Comparison of ENCODE assay signal across 25 cellular contexts in the genomic region with DNA sequence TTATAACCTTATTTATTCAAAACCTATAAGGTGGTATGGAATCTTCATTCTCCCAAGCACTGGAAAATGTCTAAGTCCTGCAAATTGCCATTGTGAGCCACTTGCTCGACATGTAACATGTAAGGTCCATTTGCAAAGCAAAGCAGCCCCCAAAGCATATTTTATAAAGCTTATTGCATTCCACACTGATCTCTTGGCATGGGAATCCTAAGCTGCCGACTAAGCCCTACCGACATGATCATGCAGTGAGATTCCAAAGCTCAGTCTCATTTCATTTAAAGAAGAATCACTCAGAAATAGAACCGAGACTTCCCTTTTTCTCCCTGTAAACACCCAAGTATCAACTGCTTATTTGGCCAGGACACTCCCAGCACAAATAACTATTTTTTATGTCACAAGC.
"Had no signal": no experiment of that assay in that cellular context is flagged by ENCODE, and none has a peak within 500 bp of the region (broad histone marks: within the 10 kb centered on the region; RNA-seq: fewer than 3 reads in every experiment).

No MANE protein-coding gene starts in this region.

- H3K27ac ChIP-seq: colonic mucosa, esophagus squamous epithelium, pancreas, right lobe of liver, stomach, thyroid gland, vagina had no signal

- H3K36me3 ChIP-seq: colonic mucosa, esophagus squamous epithelium, pancreas, right lobe of liver, stomach, thyroid gland, vagina had no signal

- DNase-seq: colonic mucosa; effector memory CD4-positive, alpha-beta T cell; esophagus squamous epithelium; foreskin melanocyte; glutamatergic neuron; hypothalamus; immature natural killer cell; mucosa of descending colon; naive B cell; occipital lobe; pancreas; retina; right lobe of liver; stimulated activated CD4-positive, alpha-beta T cell treated with anti-CD3 and anti-CD28 coated beads, Interleukin-2, amount 100 ng/mL, for 24 hours; stimulated activated CD4-positive, alpha-beta T cell treated with anti-CD3 and anti-CD28 coated beads, Interleukin-4, amount 100 ng/mL, for 24 hours; stimulated activated naive CD4-positive, alpha-beta T cell treated with Interleukin-2 at 50 U/mL for 16 hours; stomach; thyroid gland; trophoblast cell had no signal

- H3K4me1 ChIP-seq: colonic mucosa, esophagus squamous epithelium, pancreas, right lobe of liver, stomach, thyroid gland, vagina had no signal

- H3K4me3 Mint-ChIP-seq: dendritic cell treated with granulocyte-macrophage colony-stimulating factor and Interleukin-4, amounts not matched to agents 40 ng/mL and 50 ng/mL, for 4 days; immature natural killer cell; memory B cell; naive B cell; natural killer cell treated with Interleukin-12 subunit alpha and Interleukin-12 subunit beta and Interleukin-15 and Interleukin-18, amount 100 ng/mL, for 72 hours; stimulated activated effector memory CD8-positive, alpha-beta T cell treated with anti-CD3 and anti-CD28 coated beads, Interleukin-12 subunit alpha, Interleukin-12 subunit beta, amount 100 ng/mL, for 72 hours had no signal

- ATAC-seq: mucosa of descending colon; natural killer cell treated with Interleukin-12 subunit alpha and Interleukin-12 subunit beta and Interleukin-15 and Interleukin-18, amount 100 ng/mL, for 72 hours; pancreas; right lobe of liver; stimulated activated effector memory CD8-positive, alpha-beta T cell treated with anti-CD3 and anti-CD28 coated beads, Interleukin-12 subunit alpha, Interleukin-12 subunit beta, amount 100 ng/mL, for 72 hours had no signal

- H3K4me1 Mint-ChIP-seq: immature natural killer cell; naive B cell; stimulated activated effector memory CD8-positive, alpha-beta T cell treated with anti-CD3 and anti-CD28 coated beads, Interleukin-12 subunit alpha, Interleukin-12 subunit beta, amount 100 ng/mL, for 72 hours had no signal

- H3K36me3 Mint-ChIP-seq: immature natural killer cell; memory B cell; naive B cell; natural killer cell treated with Interleukin-12 subunit alpha and Interleukin-12 subunit beta and Interleukin-15 and Interleukin-18, amount 100 ng/mL, for 72 hours; stimulated activated effector memory CD8-positive, alpha-beta T cell treated with anti-CD3 and anti-CD28 coated beads, Interleukin-12 subunit alpha, Interleukin-12 subunit beta, amount 100 ng/mL, for 72 hours had no signal

- H3K27ac Mint-ChIP-seq: dendritic cell treated with granulocyte-macrophage colony-stimulating factor and Interleukin-4, amounts not matched to agents 40 ng/mL and 50 ng/mL, for 4 days; immature natural killer cell; memory B cell; natural killer cell treated with Interleukin-12 subunit alpha and Interleukin-12 subunit beta and Interleukin-15 and Interleukin-18, amount 100 ng/mL, for 72 hours; stimulated activated effector memory CD8-positive, alpha-beta T cell treated with anti-CD3 and anti-CD28 coated beads, Interleukin-12 subunit alpha, Interleukin-12 subunit beta, amount 100 ng/mL, for 72 hours had no signal

- H3K9me3 ChIP-seq: colonic mucosa, esophagus squamous epithelium, mucosa of descending colon, pancreas, right lobe of liver, stomach, thyroid gland, vagina had no signal

- H3K27me3 ChIP-seq: colonic mucosa, esophagus squamous epithelium, pancreas, right lobe of liver, stomach, thyroid gland, vagina had no signal

- H3K27me3 Mint-ChIP-seq: dendritic cell treated with granulocyte-macrophage colony-stimulating factor and Interleukin-4, amounts not matched to agents 40 ng/mL and 50 ng/mL, for 4 days; natural killer cell treated with Interleukin-12 subunit alpha and Interleukin-12 subunit beta and Interleukin-15 and Interleukin-18, amount 100 ng/mL, for 72 hours had no signal

- H3K4me3 ChIP-seq: colonic mucosa, esophagus squamous epithelium, lung, mucosa of descending colon, pancreas, right lobe of liver, stomach, thyroid gland, vagina had no signal
